In the genomic region with DNA sequence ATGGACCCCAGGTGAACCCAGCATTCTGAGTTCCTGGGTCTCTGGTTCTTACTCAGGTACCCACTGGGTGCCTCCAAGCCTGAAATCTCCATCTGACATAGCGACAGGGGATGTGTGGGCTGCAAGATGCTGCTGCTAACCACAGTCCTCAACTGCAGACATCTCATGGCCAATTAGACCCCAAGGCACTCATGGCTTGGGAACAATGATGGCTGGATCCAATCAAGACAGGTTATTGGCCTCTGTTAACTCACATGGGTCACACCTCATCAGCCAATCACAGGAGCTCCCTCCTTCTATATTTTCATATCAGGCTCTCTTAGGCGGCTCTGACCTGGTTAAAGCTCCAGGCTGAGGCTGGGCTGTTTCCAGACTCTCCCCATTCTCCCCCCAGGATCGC, we compare ENCODE assay signal across 28 cellular contexts. TPM values are rescaled to one million over a fixed set of nuclear protein-coding genes. Genes with fewer than 3 reads are reported as not detected.
A peak's percentile ranks its signal among the peaks of the same experiment; 100 is the strongest.
DNase-seq lines count a peak whose midpoint lies in the region; ATAC-seq and TF ChIP-seq lines count a peak whose summit lies in the region.
"Had no signal": no experiment of that assay in that cellular context is flagged by ENCODE, and none has a peak within 500 bp of the region (broad histone marks: within the 10 kb centered on the region; RNA-seq: fewer than 3 reads in every experiment).

No MANE protein-coding gene starts in this region.

- no peaks in the 10 kb centered on the region for H3K36me3 ChIP-seq in BLaER1
- H3K36me3 ChIP-seq in DND-41 (ENCODE audit: insufficient read depth, low read length) = no peaks in the 10 kb centered on the region
- H3K36me3 ChIP-seq: breast epithelium, esophagus muscularis mucosa, ovary, right atrium auricular region, thoracic aorta, vagina had no signal

- no peak for ATAC-seq in DND-41 (ENCODE audit: insufficient read depth, low read depth)
- peak; percentile 10 for ATAC-seq in activated naive CD8-positive, alpha-beta T cell treated with anti-CD3 and anti-CD28 coated beads, Interleukin-2, amount 50 U/mL, for 24 hours
- ATAC-seq: left colon had no signal

- peaks cover 99% of the 10 kb centered on the region for H3K4me1 ChIP-seq in BLaER1
- peaks cover 47% of the 10 kb centered on the region for H3K4me1 ChIP-seq in DND-41 (ENCODE audit: insufficient read depth, low read length)

- H3K4me3 ChIP-seq in BLaER1 (no peak overlapping the region), DND-41 (ENCODE audit: low read depth in 1 of 2, low read length in 2 of 2) (no peak overlapping the region)
- H3K4me3 ChIP-seq: breast epithelium, esophagus muscularis mucosa, GM23248, ovary, right atrium auricular region, SK-N-MC, thoracic aorta, vagina had no signal

- H3K4me3 Mint-ChIP-seq in activated naive CD8-positive, alpha-beta T cell treated with anti-CD3 and anti-CD28 coated beads, Interleukin-2, amount 50 U/mL, for 24 hours = no peak overlapping the region
- H3K4me3 Mint-ChIP-seq in neural crest cell = no peak overlapping the region
- H3K4me3 Mint-ChIP-seq: endodermal cell; T-helper 2 cell treated with Interferon-gamma antibody and Interleukin-4, amounts not matched to agents 5 μg/mL and 100 μg/mL, for 36 hours had no signal

- no peak overlapping the region for H2AFZ ChIP-seq in DND-41 (ENCODE audit: low read depth, low read length)
- H2AFZ ChIP-seq: GM23248 had no signal

- H3K9me3 Mint-ChIP-seq in activated naive CD8-positive, alpha-beta T cell treated with anti-CD3 and anti-CD28 coated beads, Interleukin-2, amount 50 U/mL, for 24 hours = no peaks in the 10 kb centered on the region
- H3K9me3 Mint-ChIP-seq in neural crest cell = no peaks in the 10 kb centered on the region
- H3K9me3 Mint-ChIP-seq: endodermal cell; T-helper 2 cell treated with Interferon-gamma antibody and Interleukin-4, amounts not matched to agents 5 μg/mL and 100 μg/mL, for 36 hours had no signal

- H3K4me2 ChIP-seq in BLaER1 (peak overlapping the region; percentile 65), DND-41 (ENCODE audit: insufficient read depth, low read length) (no peak overlapping the region)

- H3K4me1 Mint-ChIP-seq in activated naive CD8-positive, alpha-beta T cell treated with anti-CD3 and anti-CD28 coated beads, Interleukin-2, amount 50 U/mL, for 24 hours = peaks cover 34% of the 10 kb centered on the region
- peaks cover 62% of the 10 kb centered on the region for H3K4me1 Mint-ChIP-seq in neural crest cell

- no peaks in the 10 kb centered on the region for H3K36me3 Mint-ChIP-seq in activated naive CD8-positive, alpha-beta T cell treated with anti-CD3 and anti-CD28 coated beads, Interleukin-2, amount 50 U/mL, for 24 hours (ENCODE audit: low read depth)
- no peaks in the 10 kb centered on the region for H3K36me3 Mint-ChIP-seq in neural crest cell (ENCODE audit: low read depth)

- no peak for TF ChIP-seq CTCF in DND-41 (IDR thresholded peaks at IDR 0.05; ENCODE audit: borderline replicate concordance, extremely low read depth, low read length, poor library complexity, severe bottlenecking)
- no peak for TF ChIP-seq CTCF in neural crest cell (conservative IDR thresholded peaks at IDR 0.05)

- H3K9me3 ChIP-seq in BLaER1 = no peaks in the 10 kb centered on the region
- H3K9me3 ChIP-seq in DND-41 (ENCODE audit: insufficient read depth, low read length, severe bottlenecking) = no peaks in the 10 kb centered on the region
- H3K9me3 ChIP-seq: breast epithelium, esophagus muscularis mucosa, ovary, right atrium auricular region, thoracic aorta, vagina had no signal

- DNase-seq in DND-41 (no peak), neural crest cell (ENCODE audit: low read depth, low spot score) (no peak), putamen (ENCODE audit: low spot score) (no peak), HCEC 1CT (no peak), SIG-M5 treated with dmso at 0.1 percent for 504 hours (lab: John Stamatoyannopoulos, UW; ENCODE audit: unreplicated experiment) (no peak)
- no peak for DNase-seq in activated naive CD8-positive, alpha-beta T cell treated with anti-CD3 and anti-CD28 coated beads, Interleukin-2, amount 50 U/mL, for 24 hours
- DNase-seq: activated CD4-positive, alpha-beta T cell treated with anti-CD3 and anti-CD28 coated beads, Interleukin-2, amount 50 U/mL, for 1 hour; foreskin melanocyte; GM23248; left colon; NCI-H1105; NCI-H2081; NCI-H446; NCI-H82; ovary; RPMI8226; stimulated activated CD4-positive, alpha-beta T cell treated with anti-CD3 and anti-CD28 coated beads, Interleukin-4, amount 100 ng/mL, for 1 hour; stimulated activated naive CD4-positive, alpha-beta T cell had no signal

- peaks cover 11% of the 10 kb centered on the region for H3K27me3 Mint-ChIP-seq in activated naive CD8-positive, alpha-beta T cell treated with anti-CD3 and anti-CD28 coated beads, Interleukin-2, amount 50 U/mL, for 24 hours
- peaks cover 3% of the 10 kb centered on the region for H3K27me3 Mint-ChIP-seq in neural crest cell (ENCODE audit: low read depth)

- H3K27ac ChIP-seq in BLaER1 = peak overlapping the region; percentile 71
- peak overlapping the region; percentile 56; the same call in 1 of the 2 replicates for H3K27ac ChIP-seq in DND-41 (ENCODE audit: low read length)
- H3K27ac ChIP-seq: breast epithelium, esophagus muscularis mucosa, GM23248, ovary, right atrium auricular region, SK-N-MC, thoracic aorta, vagina, VCaP had no signal

- H3K9ac ChIP-seq in BLaER1 (peak overlapping the region; percentile 39; the same call in 1 of the 2 replicates), DND-41 (ENCODE audit: low read depth, low read length) (no peak overlapping the region)
- H3K9ac ChIP-seq: GM23248 had no signal

- no peaks in the 10 kb centered on the region for H4K20me1 ChIP-seq in BLaER1
- no peaks in the 10 kb centered on the region for H4K20me1 ChIP-seq in DND-41 (ENCODE audit: insufficient read depth, low read length)

- H3K27ac Mint-ChIP-seq in activated naive CD8-positive, alpha-beta T cell treated with anti-CD3 and anti-CD28 coated beads, Interleukin-2, amount 50 U/mL, for 24 hours = no peak overlapping the region
- peak overlapping the region; percentile 16 for H3K27ac Mint-ChIP-seq in neural crest cell (ENCODE audit: unreplicated experiment)
- H3K27ac Mint-ChIP-seq: endodermal cell; T-helper 2 cell treated with Interferon-gamma antibody and Interleukin-4, amounts not matched to agents 5 μg/mL and 100 μg/mL, for 36 hours had no signal

- H3K79me2 ChIP-seq in DND-41 (ENCODE audit: insufficient read depth, low read length) = no peaks in the 10 kb centered on the region

- H3K27me3 ChIP-seq in BLaER1 = no peaks in the 10 kb centered on the region
- no peaks in the 10 kb centered on the region for H3K27me3 ChIP-seq in DND-41 (ENCODE audit: insufficient read depth, low read length, poor library complexity)
- H3K27me3 ChIP-seq: breast epithelium, ovary, right atrium auricular region, vagina had no signal

RNA-seq across cellular contexts. Expression of a gene that starts 57.0 kb away (rescaled TPM):
- total RNA-seq in neural crest cell = 29.2 and 30.4 TPM in 2 replicates
